ENCODE assay signal across 8 cellular contexts in genomic region chr12:110698171-110698902, GRCh38. TPM values are rescaled to one million over a fixed set of nuclear protein-coding genes. Genes with fewer than 3 reads are reported as not detected.
A peak's percentile ranks its signal among the peaks of the same experiment; 100 is the strongest.
DNase-seq lines count a peak whose midpoint lies in the region; ATAC-seq and TF ChIP-seq lines count a peak whose summit lies in the region.

No MANE protein-coding gene starts in this region.

- H3K4me1 Mint-ChIP-seq in activated T-cell treated with anti-CD3 and anti-CD28 coated beads, Interleukin-2, amount 50 U/mL, for 24 hours (ENCODE audit: low read depth), result peaks cover 15% of the 10 kb centered on the region
- peaks cover 6% of the 10 kb centered on the region for H3K4me1 Mint-ChIP-seq in neural crest cell

- peak; percentile 93 for ATAC-seq in HG03460 (IDR thresholded peaks at IDR 0.05; ENCODE audit: unreplicated experiment)

- no peak for TF ChIP-seq POLR2A in stomach (IDR thresholded peaks at IDR 0.05)

- peak overlapping the region; percentile 27 to 87 (median 50) for H3K4me2 ChIP-seq in BLaER1 treated with 17β-estradiol and CSF1 and Interleukin-3, amounts not matched to agents 10 nM and 100 nM

- WGBS in stomach, 5 donors, result 24 to 39% (median 33%) methylated on average over 18 to 20 of the region's 20 CpGs

- H4K20me1 ChIP-seq in BLaER1 treated with 17β-estradiol and CSF1 and Interleukin-3, amounts not matched to agents 10 nM and 100 nM, result no peaks in the 10 kb centered on the region

- no peaks in the 10 kb centered on the region for H3K27me3 Mint-ChIP-seq in activated T-cell treated with anti-CD3 and anti-CD28 coated beads, Interleukin-2, amount 50 U/mL, for 24 hours
- H3K27me3 Mint-ChIP-seq in neural crest cell (ENCODE audit: low read depth), result no peaks in the 10 kb centered on the region

- TF ChIP-seq EP300 in stomach (IDR thresholded peaks at IDR 0.05), result no peak

- peak overlapping the region; percentile 57 for H3K27ac Mint-ChIP-seq in activated T-cell treated with anti-CD3 and anti-CD28 coated beads, Interleukin-2, amount 50 U/mL, for 24 hours
- peak overlapping the region; percentile 35 for H3K27ac Mint-ChIP-seq in neural crest cell (ENCODE audit: unreplicated experiment)

- DNase-seq in GM19238 (ENCODE audit: insufficient read length, low spot score) (peak; percentile 66), OCI-M1 (lab: John Stamatoyannopoulos, UW) (peak; percentile 88), fibroblast of mammary gland (ENCODE audit: low read depth) (peak; percentile 92), neural crest cell (ENCODE audit: low read depth, low spot score) (no peak), stomach (peak; percentile 81)
- peak; percentile 79 for DNase-seq in activated T-cell treated with anti-CD3 and anti-CD28 coated beads, Interleukin-2, amount 50 U/mL, for 24 hours

- no peaks in the 10 kb centered on the region for H3K9me3 Mint-ChIP-seq in activated T-cell treated with anti-CD3 and anti-CD28 coated beads, Interleukin-2, amount 50 U/mL, for 24 hours
- no peaks in the 10 kb centered on the region for H3K9me3 Mint-ChIP-seq in neural crest cell

- H3K4me1 ChIP-seq in BLaER1 treated with 17β-estradiol and CSF1 and Interleukin-3, amounts not matched to agents 10 nM and 100 nM, result peaks cover 30 to 62% (median 50%) of the 10 kb centered on the region in 10 experiments
- H3K4me1 ChIP-seq in stomach, result peaks cover 6 to 37% (median 14%) of the 10 kb centered on the region in 4 donors

- H3K36me3 ChIP-seq in BLaER1 treated with 17β-estradiol and CSF1 and Interleukin-3, amounts not matched to agents 10 nM and 100 nM, result no peaks in the 10 kb centered on the region
- no peaks in the 10 kb centered on the region for H3K36me3 ChIP-seq in stomach

- no peak overlapping the region for H3K4me3 ChIP-seq in BLaER1 treated with 17β-estradiol and CSF1 and Interleukin-3, amounts not matched to agents 10 nM and 100 nM
- H3K4me3 ChIP-seq in fibroblast of mammary gland (ENCODE audit: control insufficient read depth, low read depth, low read length) (peak overlapping the region; percentile 30), stomach (peak overlapping the region; percentile 15 to 32 (median 22))

- no peak overlapping the region for H3K4me3 Mint-ChIP-seq in activated T-cell treated with anti-CD3 and anti-CD28 coated beads, Interleukin-2, amount 50 U/mL, for 24 hours
- H3K4me3 Mint-ChIP-seq in neural crest cell, result peak overlapping the region; percentile 8

- TF ChIP-seq CTCF in fibroblast of mammary gland (conservative IDR thresholded peaks at IDR 0.05; ENCODE audit: control insufficient read depth, insufficient read depth, low read depth, low read length) (peak; percentile 76), neural crest cell (conservative IDR thresholded peaks at IDR 0.05) (peak; percentile 69), stomach (IDR thresholded peaks at IDR 0.05) (peak in 5 of 7 experiments; percentile 54 to 79 (median 68))

- intact Hi-C loops in stomach (cut with DNase I; ENCODE audit: low total_unique reads), result loop anchor here (10.0 kb wide), 1 partner anchor 84 kb away; the partner anchor contains the start of gene TCTN1

- H3K27me3 ChIP-seq in BLaER1 treated with 17β-estradiol and CSF1 and Interleukin-3, amounts not matched to agents 10 nM and 100 nM, result no peaks in the 10 kb centered on the region
- no peaks in the 10 kb centered on the region for H3K27me3 ChIP-seq in stomach

- H3K27ac ChIP-seq in BLaER1 treated with 17β-estradiol and CSF1 and Interleukin-3, amounts not matched to agents 10 nM and 100 nM, result peak overlapping the region in 10 of 11 experiments; percentile 4 to 95 (median 64); a peak in 19 of 22 replicates
- H3K27ac ChIP-seq in stomach, result peak overlapping the region; percentile 7 to 73 (median 53)

- H3K9me3 ChIP-seq in BLaER1 treated with 17β-estradiol and CSF1 and Interleukin-3, amounts not matched to agents 10 nM and 100 nM (replicated peaks in 1 of 11), result no peaks in the 10 kb centered on the region
- no peaks in the 10 kb centered on the region for H3K9me3 ChIP-seq in stomach

- H3K9ac ChIP-seq in BLaER1 treated with 17β-estradiol and CSF1 and Interleukin-3, amounts not matched to agents 10 nM and 100 nM, result peak overlapping the region in 7 of 11 experiments; percentile 10 to 47 (median 30); a peak in 7 of 22 replicates

- no peaks in the 10 kb centered on the region for H3K36me3 Mint-ChIP-seq in activated T-cell treated with anti-CD3 and anti-CD28 coated beads, Interleukin-2, amount 50 U/mL, for 24 hours (ENCODE audit: low read depth)
- H3K36me3 Mint-ChIP-seq in neural crest cell (ENCODE audit: low read depth), result no peaks in the 10 kb centered on the region

RNA-seq across cellular contexts. Expression of gene HVCN1, which starts 9.4 kb away (rescaled TPM):
- total RNA-seq in neural crest cell (3.8 and 4.9 TPM in 2 replicates), stomach (1 to 10 TPM in 3 of 5 donors, not detected in 2; 1.3 to 7.0 (median 5.1) TPM)
- polyA plus RNA-seq in stomach, result 1 to 10 TPM; 3.7 to 5.5 (median 4.4) TPM

RNA-seq across cellular contexts. Expression of gene PPP1CC, which starts 44.4 kb away (rescaled TPM):
- 288 and 293 TPM in 2 replicates for total RNA-seq in neural crest cell
- 100 to 1,000 TPM in 2 of 5 donors, 10 to 100 TPM in 3; 44.9 to 205 (median 88.7) TPM for total RNA-seq in stomach
- 100 to 1,000 TPM in 1 of 3 donors, 10 to 100 TPM in 2; 59.2 to 129 (median 91.8) TPM for polyA plus RNA-seq in stomach

Comparison
In these comparisons a context has a peak if more than half of its experiments do, and no peak if none do; other contexts are left out.
1. H3K4me3 ChIP-seq: peak in fibroblast of mammary gland (single experiment) and stomach (4 of 4); none in BLaER1 treated with 17β-estradiol and CSF1 and Interleukin-3, amounts not matched to agents 10 nM and 100 nM (0 of 10).
2. Peak in every context shown above with its lines, with median percentiles within 50 percentile points of each other: CTCF ChIP-seq.